8 cellular contexts compared by ENCODE assay signal in the genomic region with DNA sequence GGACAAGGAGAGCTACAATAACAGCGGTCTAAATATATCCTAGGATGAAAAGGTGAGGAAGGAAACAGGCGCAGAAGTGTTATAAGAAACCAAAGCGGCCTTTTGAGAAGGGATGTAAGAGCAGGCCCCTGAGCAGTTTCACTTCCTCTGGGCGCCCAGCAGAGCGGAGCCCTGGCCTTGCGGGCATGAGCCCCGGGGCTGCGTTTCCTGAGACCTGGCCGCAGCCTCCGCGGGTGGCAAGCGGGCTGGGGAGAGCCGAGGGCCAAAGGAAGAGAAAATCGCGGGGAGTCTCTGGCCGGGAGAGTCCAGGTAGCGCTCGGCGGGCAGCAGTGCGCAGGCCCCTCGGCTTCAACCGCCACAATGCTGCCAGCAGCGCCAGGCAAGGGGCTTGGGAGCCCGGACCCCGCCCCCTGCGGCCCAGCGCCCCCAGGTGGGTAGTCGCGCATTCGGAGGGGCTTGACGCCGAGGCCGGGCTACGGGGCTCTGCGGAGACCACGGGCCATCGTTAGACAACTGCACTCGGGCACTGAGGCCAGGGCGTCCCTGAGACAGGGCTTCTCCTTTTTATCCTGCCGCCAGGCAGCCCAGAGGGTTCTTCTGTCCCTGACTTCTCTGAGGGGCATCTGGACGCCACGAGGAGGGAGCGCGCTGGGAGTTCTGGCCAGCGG. TPM values are rescaled to one million over a fixed set of nuclear protein-coding genes. Genes with fewer than 3 reads are reported as not detected.
DNase-seq lines count a peak whose midpoint lies in the region; ATAC-seq and TF ChIP-seq lines count a peak whose summit lies in the region.

A gene with protein sequence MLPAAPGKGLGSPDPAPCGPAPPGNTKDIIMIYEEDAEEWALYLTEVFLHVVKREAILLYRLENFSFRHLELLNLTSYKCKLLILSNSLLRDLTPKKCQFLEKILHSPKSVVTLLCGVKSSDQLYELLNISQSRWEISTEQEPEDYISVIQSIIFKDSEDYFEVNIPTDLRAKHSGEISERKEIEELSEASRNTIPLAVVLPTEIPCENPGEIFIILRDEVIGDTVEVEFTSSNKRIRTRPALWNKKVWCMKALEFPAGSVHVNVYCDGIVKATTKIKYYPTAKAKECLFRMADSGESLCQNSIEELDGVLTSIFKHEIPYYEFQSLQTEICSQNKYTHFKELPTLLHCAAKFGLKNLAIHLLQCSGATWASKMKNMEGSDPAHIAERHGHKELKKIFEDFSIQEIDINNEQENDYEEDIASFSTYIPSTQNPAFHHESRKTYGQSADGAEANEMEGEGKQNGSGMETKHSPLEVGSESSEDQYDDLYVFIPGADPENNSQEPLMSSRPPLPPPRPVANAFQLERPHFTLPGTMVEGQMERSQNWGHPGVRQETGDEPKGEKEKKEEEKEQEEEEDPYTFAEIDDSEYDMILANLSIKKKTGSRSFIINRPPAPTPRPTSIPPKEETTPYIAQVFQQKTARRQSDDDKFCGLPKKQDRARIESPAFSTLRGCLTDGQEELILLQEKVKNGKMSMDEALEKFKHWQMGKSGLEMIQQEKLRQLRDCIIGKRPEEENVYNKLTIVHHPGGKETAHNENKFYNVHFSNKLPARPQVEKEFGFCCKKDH (plus strand): TSS at position 210 of the 668 bp plus-strand sequence. CDS start 151 bp downstream, at position 361.

- H3K27ac ChIP-seq in muscle layer of duodenum (ENCODE audit: low read length) = no peak within 1 kb of the TSS
- H3K27ac ChIP-seq in transverse colon = peak within 1 kb of the TSS; percentile 23 to 63 (median 56)

- H3K9me3 ChIP-seq in muscle layer of duodenum (ENCODE audit: control insufficient read depth in 1 of 2, low read length in 2 of 2) = no peaks in the 10 kb centered on the region
- H3K9me3 ChIP-seq in transverse colon = no peaks in the 10 kb centered on the region

- H3K27me3 ChIP-seq in muscle layer of duodenum (ENCODE audit: low read depth, low read length) (no peaks in the 10 kb centered on the region), transverse colon (peaks cover 7% of the 10 kb centered on the region)

- 3 to 12% methylated on average over 8 to 32 of the region's 45 CpGs for WGBS in transverse colon (ENCODE audit: low coverage in 1 of 2), 2 donors

- H3K36me3 ChIP-seq in muscle layer of duodenum (ENCODE audit: control insufficient read depth in 1 of 2, insufficient read depth in 2 of 2, low read length in 2 of 2) (no peaks in the 10 kb centered on the region), transverse colon (no peaks in the 10 kb centered on the region)

- TF ChIP-seq CTCF in transverse colon (IDR thresholded peaks at IDR 0.05) = peak in 1 of 5 experiments; percentile 4

- peak within 1 kb of the TSS; percentile 56 to 82 for H3K4me3 ChIP-seq in muscle layer of duodenum (ENCODE audit: low read depth in 1 of 2, low read length in 2 of 2)
- H3K4me3 ChIP-seq in transverse colon = peak within 1 kb of the TSS; percentile 17 to 71 (median 54)

- in situ Hi-C loops in transverse colon (cut with MboI; ENCODE audit: low pct_ligation_motif_present in 1 of 4, low pct_unique_long_range_greater_than_20kb in 1 of 4, low sequenced_read_pairs in 3 of 4) = no loop called here

- TF ChIP-seq EP300 in transverse colon (IDR thresholded peaks at IDR 0.05; ENCODE audit: low read depth) = no peak

- DNase-seq in NCI-H2081 (lab: John Stamatoyannopoulos, UW) = peak; percentile 35 to 55
- no peak for DNase-seq in NCI-H2081 treated with DMSO at 0.1 percent for 48 hours (lab: John Stamatoyannopoulos, UW)
- DNase-seq in NCI-H2107 (lab: John Stamatoyannopoulos, UW) = peak; percentile 1
- peak; percentile 11 for DNase-seq in activated T-cell treated with anti-CD3 and anti-CD28 coated beads for 48 hours (ENCODE audit: low read depth)
- peak; percentile 40 for DNase-seq in fibroblast of peridontal ligament (ENCODE audit: extremely low read depth)
- peak; percentile 71 for DNase-seq in transverse colon

- H3K4me1 ChIP-seq in muscle layer of duodenum (ENCODE audit: control insufficient read depth in 1 of 2, insufficient read depth in 2 of 2, low read length in 2 of 2) (no peaks in the 10 kb centered on the region), transverse colon (peaks cover 0 to 16% (median 5%) of the 10 kb centered on the region in 4 donors)

- ATAC-seq in HG02852 (IDR thresholded peaks at IDR 0.05; ENCODE audit: unreplicated experiment) = peak; percentile 100

- no peak for TF ChIP-seq POLR2A in transverse colon (IDR thresholded peaks at IDR 0.05)

- intact Hi-C loops in transverse colon (cut with DNase I; ENCODE audit: low total_unique reads) = no loop called here

RNA-seq across cellular contexts. Expression of the gene that starts here (rescaled TPM):
- total RNA-seq in transverse colon = 10 to 100 TPM in 2 of 4 donors, under 1 TPM in 2; 0.20 to 22.4 (median 9.4) TPM
